Comparison of ENCODE assay signal across 16 cellular contexts in the genomic region with DNA sequence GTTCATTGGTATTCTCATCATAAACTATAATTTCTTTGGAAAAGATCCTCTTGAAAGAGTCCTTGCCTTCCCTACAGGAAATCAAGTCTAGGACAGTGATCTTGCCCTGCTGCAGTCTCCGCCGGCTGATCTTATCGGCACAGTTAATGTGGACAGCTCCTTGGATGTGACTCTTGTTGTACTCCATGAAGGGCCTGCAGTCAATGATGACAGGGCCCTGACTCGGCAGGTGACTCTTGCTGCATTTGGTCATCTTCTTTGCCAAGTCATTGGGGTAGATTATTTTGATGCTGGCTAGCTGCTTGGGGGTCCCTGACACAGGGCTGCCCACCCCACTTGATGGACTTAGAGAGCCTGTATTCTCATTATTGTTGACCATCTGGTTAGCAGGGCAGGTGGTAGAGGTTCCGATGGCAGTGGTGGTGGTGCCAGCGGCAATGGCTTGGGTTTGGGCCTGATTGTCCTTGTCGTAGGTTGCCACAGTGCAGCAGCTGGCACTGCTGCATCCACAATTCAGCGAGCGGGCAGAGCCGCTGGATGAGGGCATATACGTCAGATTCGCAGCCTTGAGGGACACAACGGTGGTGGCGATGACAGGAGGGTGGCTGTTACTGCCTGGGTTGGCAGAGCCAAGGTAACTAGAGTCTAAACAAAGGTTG. TPM values are rescaled to one million over a fixed set of nuclear protein-coding genes. Genes with fewer than 3 reads are reported as not detected.
DNase-seq lines count a peak whose midpoint lies in the region; ATAC-seq lines count a peak whose summit lies in the region.
"Had no signal": no experiment of that assay in that cellular context is flagged by ENCODE, and none has a peak within 500 bp of the region (broad histone marks: within the 10 kb centered on the region; RNA-seq: fewer than 3 reads in every experiment).

No MANE protein-coding gene starts in this region.

- ATAC-seq in T-cell (replicated peaks in 1 of 4) (no peak), HG03135 (IDR thresholded peaks at IDR 0.05; ENCODE audit: unreplicated experiment) (no peak)
- ATAC-seq: HCT116 had no signal

- H3K36me3 Mint-ChIP-seq in activated CD4-positive, alpha-beta T cell treated with anti-CD3 and anti-CD28 coated beads, Interleukin-2, amount 10 ng/mL, durations not matched to agents 7 days and 5 days (ENCODE audit: low read depth) = peaks cover 53% of the 10 kb centered on the region
- peaks cover 49% of the 10 kb centered on the region for H3K36me3 Mint-ChIP-seq in T-cell
- peaks cover 17 to 45% (median 40%) of the 10 kb centered on the region in 3 donors for H3K36me3 Mint-ChIP-seq in immature natural killer cell

- H3K9ac ChIP-seq in skeletal muscle tissue (ENCODE audit: low read depth in 1 of 3, low read length in 3 of 3) = peak overlapping the region; percentile 46 to 57 (median 55)

- POLR2A ChIA-PET in activated CD4-positive, alpha-beta T cell treated with anti-CD3 and anti-CD28 coated beads, Interleukin-2, amount 10 ng/mL, durations not matched to agents 7 days and 5 days (lab: Charles Lee) = no interaction called here
- POLR2A ChIA-PET in T-cell (lab: Charles Lee) = interaction anchor here in 1 of 2 donors (0.8 to 5.5 kb wide), 4 partner anchors 28 to 98 kb away, joined by 5 to 218 read pairs (median 7); no protein-coding TSS in a partner anchor

- CTCF ChIA-PET in activated CD4-positive, alpha-beta T cell treated with anti-CD3 and anti-CD28 coated beads, Interleukin-2, amount 10 ng/mL, durations not matched to agents 7 days and 5 days (lab: Charles Lee) = no interaction called here
- CTCF ChIA-PET in T-cell (lab: Charles Lee) = no interaction called here

- H3K27me3 Mint-ChIP-seq in activated CD4-positive, alpha-beta T cell treated with anti-CD3 and anti-CD28 coated beads, Interleukin-2, amount 10 ng/mL, durations not matched to agents 7 days and 5 days = no peaks in the 10 kb centered on the region
- no peaks in the 10 kb centered on the region for H3K27me3 Mint-ChIP-seq in T-cell
- H3K27me3 Mint-ChIP-seq in immature natural killer cell (ENCODE audit: low read depth in 3 of 3) = peaks cover 0 to 14% (median 1%) of the 10 kb centered on the region in 3 donors

- H3K9me3 ChIP-seq in skeletal muscle tissue (ENCODE audit: control insufficient read depth in 3 of 3, low read length in 3 of 3) = no peaks in the 10 kb centered on the region
- H3K9me3 ChIP-seq: esophagus squamous epithelium, SJSA1, transverse colon had no signal

- H3K27me3 ChIP-seq in skeletal muscle tissue (ENCODE audit: control insufficient read depth in 3 of 3, insufficient read depth in 3 of 3, low read length in 3 of 3) = no peaks in the 10 kb centered on the region
- H3K27me3 ChIP-seq: esophagus squamous epithelium, SJSA1, transverse colon had no signal

- H3K4me1 Mint-ChIP-seq in activated CD4-positive, alpha-beta T cell treated with anti-CD3 and anti-CD28 coated beads, Interleukin-2, amount 10 ng/mL, durations not matched to agents 7 days and 5 days = peaks cover 49% of the 10 kb centered on the region
- H3K4me1 Mint-ChIP-seq in T-cell = peaks cover 18 to 48% (median 47%) of the 10 kb centered on the region in 3 donors
- H3K4me1 Mint-ChIP-seq in immature natural killer cell = peaks cover 10 to 18% of the 10 kb centered on the region in 2 donors

- no peak overlapping the region for H3K27ac Mint-ChIP-seq in activated CD4-positive, alpha-beta T cell treated with anti-CD3 and anti-CD28 coated beads, Interleukin-2, amount 10 ng/mL, durations not matched to agents 7 days and 5 days
- H3K27ac Mint-ChIP-seq in T-cell (no peak overlapping the region), immature natural killer cell (no peak overlapping the region)

- no peak for DNase-seq in activated CD4-positive, alpha-beta T cell treated with anti-CD3 and anti-CD28 coated beads, Interleukin-2, amount 10 ng/mL, durations not matched to agents 7 days and 5 days
- no peak for DNase-seq in activated CD4-positive, alpha-beta T cell treated with anti-CD3 and anti-CD28 coated beads, Interleukin-2, amount 50 U/mL, for 48 hours
- no peak for DNase-seq in T-cell
- DNase-seq in immature natural killer cell = no peak
- no peak for DNase-seq in NCI-H1417 treated with DMSO at 0.1 percent for 48 hours (lab: John Stamatoyannopoulos, UW)
- DNase-seq in NCI-H187 (lab: John Stamatoyannopoulos, UW) = no peak
- DNase-seq: activated CD4-positive, alpha-beta T cell treated with anti-CD3 and anti-CD28 coated beads for 1 hour; activated gamma-delta T cell; DMS79; esophagus squamous epithelium; NCI-H526 treated with DMSO at 0.1 percent for 48 hours; transverse colon had no signal

- peak overlapping the region; percentile 67 to 99 (median 94) for H3K4me3 ChIP-seq in skeletal muscle tissue (ENCODE audit: low read length in 3 of 3)
- H3K4me3 ChIP-seq: SJSA1 had no signal

- peaks cover 12% of the 10 kb centered on the region for H3K9me3 Mint-ChIP-seq in activated CD4-positive, alpha-beta T cell treated with anti-CD3 and anti-CD28 coated beads, Interleukin-2, amount 10 ng/mL, durations not matched to agents 7 days and 5 days
- H3K9me3 Mint-ChIP-seq in T-cell = no peaks in the 10 kb centered on the region
- no peaks in the 10 kb centered on the region for H3K9me3 Mint-ChIP-seq in immature natural killer cell

- H3K27ac ChIP-seq in skeletal muscle tissue (ENCODE audit: low read depth, low read length) = peak overlapping the region; percentile 99
- H3K27ac ChIP-seq: SJSA1 had no signal

- H3K4me3 Mint-ChIP-seq in activated CD4-positive, alpha-beta T cell treated with anti-CD3 and anti-CD28 coated beads, Interleukin-2, amount 10 ng/mL, durations not matched to agents 7 days and 5 days = peak overlapping the region; percentile 20
- H3K4me3 Mint-ChIP-seq in T-cell = peak overlapping the region; percentile 16 to 65 (median 48)
- H3K4me3 Mint-ChIP-seq in immature natural killer cell = peak overlapping the region in 4 of 5 donors; percentile 41 to 71 (median 63)

- peaks cover 10 to 16% (median 13%) of the 10 kb centered on the region in 3 donors for H3K36me3 ChIP-seq in skeletal muscle tissue (ENCODE audit: control insufficient read depth in 3 of 3, insufficient read depth in 3 of 3, low read length in 3 of 3)
- H3K36me3 ChIP-seq: transverse colon had no signal

- H3K4me1 ChIP-seq in skeletal muscle tissue (ENCODE audit: control insufficient read depth in 3 of 3, insufficient read depth in 3 of 3, low read length in 3 of 3) = peaks cover 52 to 58% (median 55%) of the 10 kb centered on the region in 3 donors

RNA-seq across cellular contexts. Expression of gene DUSP10, which starts 2.7 kb away (rescaled TPM):
- 10 to 100 TPM; 11.3 to 12.3 TPM for total RNA-seq in activated CD4-positive, alpha-beta T cell treated with anti-CD3 and anti-CD28 coated beads, Interleukin-2, amount 10 ng/mL, durations not matched to agents 7 days and 5 days
- total RNA-seq in T-cell (10 to 100 TPM in 2 of 5 donors, 1 to 10 TPM in 3; 5.2 to 64.2 (median 6.0) TPM), skeletal muscle tissue (28.2 TPM)
- polyA plus RNA-seq in immature natural killer cell = 10 to 100 TPM; 10.7 to 25.6 (median 14.7) TPM
